8 cellular contexts compared by ENCODE assay signal in genomic region chr4:48269861-48270515, GRCh38. TPM values are rescaled to one million over a fixed set of nuclear protein-coding genes. Genes with fewer than 3 reads are reported as not detected.
DNase-seq lines count a peak whose midpoint lies in the region; ATAC-seq, FAIRE-seq and TF ChIP-seq lines count a peak whose summit lies in the region.

No MANE protein-coding gene starts in this region.

- no peaks in the 10 kb centered on the region for H3K36me3 ChIP-seq in KOPT-K1 (ENCODE audit: insufficient read depth, low read length)
- H3K36me3 ChIP-seq in suprapubic skin = no peaks in the 10 kb centered on the region

- no peaks in the 10 kb centered on the region for H3K27me3 ChIP-seq in suprapubic skin

- H3K9me3 ChIP-seq in KOPT-K1 (ENCODE audit: insufficient read depth, low read length, poor library complexity, severe bottlenecking) = no peaks in the 10 kb centered on the region
- H3K9me3 ChIP-seq in suprapubic skin = no peaks in the 10 kb centered on the region

- ATAC-seq in GM21737 (IDR thresholded peaks at IDR 0.05; ENCODE audit: unreplicated experiment) = peak; percentile 78

- peaks cover 15% of the 10 kb centered on the region for H3K4me1 ChIP-seq in suprapubic skin

- 10% methylated on average over 10 of the region's 41 CpGs for WGBS in suprapubic skin

- H3K27ac ChIP-seq in KOPT-K1 (ENCODE audit: low read depth, low read length, poor library complexity, severe bottlenecking) (peak overlapping the region; percentile 56), suprapubic skin (peak overlapping the region; percentile 91)

- peak overlapping the region; percentile 87 for H3K4me3 ChIP-seq in suprapubic skin

- no peak for FAIRE-seq in frontal cortex (lab: Jason Lieb, UNC)

- no peak for TF ChIP-seq EP300 in suprapubic skin (IDR thresholded peaks at IDR 0.05)

- peak; percentile 91 for DNase-seq in EL
- DNase-seq in SIG-M5 (lab: John Stamatoyannopoulos, UW) = peak; percentile 39
- peak; percentile 77 for DNase-seq in activated gamma-delta T cell treated with anti-CD3 and anti-CD28 coated beads, Interleukin-2, amount 50 U/mL, for 16 hours (ENCODE audit: low read depth)
- peak; percentile 77 to 92 for DNase-seq in frontal cortex (ENCODE audit: low spot score in 2 of 2)
- DNase-seq in nucleus accumbens (lab: John Stamatoyannopoulos, UW) = peak in 46 of 56 donors; percentile 3 to 74 (median 24)
- peak; percentile 95 for DNase-seq in suprapubic skin (ENCODE audit: low spot score in 2 of 2)

- no peak for TF ChIP-seq CTCF in suprapubic skin (IDR thresholded peaks at IDR 0.05)

- TF ChIP-seq POLR2A in suprapubic skin (IDR thresholded peaks at IDR 0.05) = no peak

RNA-seq across cellular contexts. Expression of gene TEC, which starts 0.3 kb away (rescaled TPM):
- 1.6 TPM for total RNA-seq in frontal cortex
- total RNA-seq in suprapubic skin = 10 to 100 TPM in 1 of 4 donors, 1 to 10 TPM in 3; 4.1 to 18.8 (median 7.2) TPM

Comparison
In these comparisons a context has a peak if more than half of its experiments do, and no peak if none do; other contexts are left out.
1. Peak in every context shown above with its lines: DNase-seq, ATAC-seq, H3K4me3 ChIP-seq and H3K27ac ChIP-seq.
2. DNase-seq: peak in every context shown above with its lines; median percentile 95 in suprapubic skin; 91 in EL; 84 in frontal cortex; 77 in activated gamma-delta T cell treated with anti-CD3 and anti-CD28 coated beads, Interleukin-2, amount 50 U/mL, for 16 hours; 39 in SIG-M5; 24 in nucleus accumbens.